Comparison of ENCODE assay signal across 1 cellular context in genomic region chr15:75347222-75348033, GRCh38.
TF ChIP-seq lines count a peak whose summit lies in the region.

No MANE protein-coding gene starts in this region.

TF ChIP-seq in GM12878, 131 proteins besides CTCF, POLR2A, EP300 and RAD21 (continued from another document and continues in another):
- TF ChIP-seq ELK1 (IDR thresholded peaks at IDR 0.05; ENCODE audit: low read depth, low read length) (no peak), SKIL (IDR thresholded peaks at IDR 0.05; ENCODE audit: low read depth, poor library complexity, severe bottlenecking) (no peak), TBL1XR1 (IDR thresholded peaks at IDR 0.05; ENCODE audit: low read depth, low read length) (no peak), GABPA (IDR thresholded peaks at IDR 0.05; ENCODE audit: low read depth) (no peak), TCF12 (IDR thresholded peaks at IDR 0.05; ENCODE audit: low read depth, low read length) (peak; percentile 92), CBX3 (IDR thresholded peaks at IDR 0.05; ENCODE audit: borderline replicate concordance, low read depth) (no peak), E4F1 (IDR thresholded peaks at IDR 0.05; ENCODE audit: borderline replicate concordance, partially characterized antibody) (peak; percentile 35), ZBTB40 (IDR thresholded peaks at IDR 0.05; ENCODE audit: borderline replicate concordance) (no peak), KAT2A (conservative IDR thresholded peaks at IDR 0.05; ENCODE audit: control insufficient read depth, low read depth, low read length) (no peak), ESRRA (IDR thresholded peaks at IDR 0.05; ENCODE audit: low read length) (no peak), STAT3 (IDR thresholded peaks at IDR 0.05; ENCODE audit: low read depth, low read length) (no peak), E2F4 (IDR thresholded peaks at IDR 0.05; ENCODE audit: low read depth, low read length) (no peak), RBBP5 (conservative IDR thresholded peaks at IDR 0.05) (no peak), USF1 (IDR thresholded peaks at IDR 0.05; ENCODE audit: borderline replicate concordance, extremely low read length, insufficient read depth, low read depth, low read length) (no peak), RFX5 (IDR thresholded peaks at IDR 0.05; ENCODE audit: low read depth, low read length) (no peak), ZNF207 (IDR thresholded peaks at IDR 0.05; ENCODE audit: borderline replicate concordance) (no peak), ASH2L (IDR thresholded peaks at IDR 0.05; ENCODE audit: borderline replicate concordance, low read depth) (no peak), BRCA1 (IDR thresholded peaks at IDR 0.05; ENCODE audit: low read depth, low read length) (no peak), PRDM15 (CRISPR knock-in tag; IDR thresholded peaks at IDR 0.05) (no peak), REST (IDR thresholded peaks at IDR 0.05; ENCODE audit: low read depth, low read length) (no peak), SIN3A (IDR thresholded peaks at IDR 0.05; ENCODE audit: low read depth, low read length) (no peak), STAT1 (conservative IDR thresholded peaks at IDR 0.05) (no peak), SREBF2 (IDR thresholded peaks at IDR 0.05; ENCODE audit: low read length) (no peak), IKZF1 (conservative IDR thresholded peaks at IDR 0.05) (peak; percentile 48), CREM (IDR thresholded peaks at IDR 0.05; ENCODE audit: low read depth) (no peak), EZH2 (IDR thresholded peaks at IDR 0.05; ENCODE audit: borderline replicate concordance, control insufficient read depth, low read depth, low read length) (0 out of 2 replicates have a peak, but pooled peaks have one; percentile 15), JUNB (IDR thresholded peaks at IDR 0.05) (no peak), HDAC6 (IDR thresholded peaks at IDR 0.05; ENCODE audit: unreplicated experiment) (no peak), PAX5 (IDR thresholded peaks at IDR 0.05; ENCODE audit: borderline replicate concordance, low read depth, low read length) (no peak), RELB (IDR thresholded peaks at IDR 0.05; ENCODE audit: low read depth) (no peak), TCF7 (IDR thresholded peaks at IDR 0.05; ENCODE audit: borderline replicate concordance) (no peak), LARP7 (IDR thresholded peaks at IDR 0.05) (no peak; the same call in 1 of the 2 replicates), HDGF (IDR thresholded peaks at IDR 0.05) (0 out of 2 replicates have a peak, but pooled peaks have one; percentile 32), SUZ12 (IDR thresholded peaks at IDR 0.05; ENCODE audit: unreplicated experiment) (no peak), DPF2 (IDR thresholded peaks at IDR 0.05) (peak; percentile 53; the same call in 1 of the 2 replicates), USF2 (IDR thresholded peaks at IDR 0.05; ENCODE audit: borderline replicate concordance, low read depth, low read length) (no peak), PAX8 (IDR thresholded peaks at IDR 0.05) (no peak)
